In the genomic region with DNA sequence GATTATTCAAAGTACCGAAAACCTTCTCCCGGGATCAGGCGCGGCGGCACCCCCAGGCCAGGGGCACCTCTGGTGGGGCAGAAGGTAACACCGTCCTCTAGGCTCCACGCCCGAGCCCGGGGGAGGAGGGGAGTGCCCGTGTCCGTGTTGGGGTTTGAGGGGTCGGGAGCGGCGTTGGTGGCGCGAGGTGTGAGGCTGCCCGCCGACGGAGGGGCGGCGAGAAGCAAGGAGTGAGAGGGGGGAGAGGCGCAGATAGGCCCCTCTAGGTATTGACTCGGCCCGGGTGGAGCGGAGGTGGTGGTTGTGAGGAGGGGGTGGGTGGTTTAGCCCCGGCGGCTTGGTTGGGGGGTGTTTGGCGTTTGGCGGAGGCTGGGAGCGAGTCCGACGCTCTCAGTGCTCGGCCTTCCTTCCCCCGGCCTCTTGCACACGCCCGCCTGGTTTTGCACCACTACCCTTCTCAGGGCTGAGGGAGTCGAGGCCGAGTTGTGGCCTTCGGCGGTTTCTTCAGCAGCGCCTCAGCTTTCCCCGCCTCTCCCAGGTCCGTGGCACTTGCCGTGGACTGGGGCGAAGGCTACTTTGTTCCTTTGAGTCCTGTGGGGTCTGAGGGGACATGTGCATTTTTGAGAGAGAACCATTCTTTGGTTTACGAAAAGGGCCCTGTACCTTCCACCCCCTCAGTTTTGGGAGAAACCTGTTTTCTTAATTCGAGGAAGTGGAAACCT, we compare ENCODE assay signal across 8 cellular contexts. TPM values are rescaled to one million over a fixed set of nuclear protein-coding genes. Genes with fewer than 3 reads are reported as not detected.
DNase-seq lines count a peak whose midpoint lies in the region; ATAC-seq and TF ChIP-seq lines count a peak whose summit lies in the region.

No MANE protein-coding gene starts in this region.

- TF ChIP-seq CTCF in HL-60 (IDR thresholded peaks at IDR 0.05; ENCODE audit: insufficient read depth, low read length) (no peak), activated B cell treated with CpG ODN at 0.5 μM for 24 hours (IDR thresholded peaks at IDR 0.05) (no peak), epithelial cell of esophagus (IDR thresholded peaks at IDR 0.05; ENCODE audit: insufficient read depth, low read depth, low read length, missing control alignments) (no peak), upper lobe of left lung (IDR thresholded peaks at IDR 0.05) (peak in 3 of 6 experiments; percentile 4 to 16 (median 4))

- intact Hi-C loops in activated B cell treated with CpG ODN at 0.5 μM for 24 hours (cut with micrococcal nuclease), result loop anchor here (1.0 to 10.0 kb wide), 6 partner anchors 15 to 1867 kb away; a partner anchor contains a TSS

- TF ChIP-seq EP300 in upper lobe of left lung (IDR thresholded peaks at IDR 0.05), result no peak

- H3K27me3 Mint-ChIP-seq in activated B cell treated with CpG ODN at 0.5 μM for 24 hours, result no peaks in the 10 kb centered on the region

- peak; percentile 48 for DNase-seq in ACHN
- DNase-seq in HL-60 (ENCODE audit: low read depth in 1 of 2, low spot score in 1 of 2), result peak in 1 of 2 experiments; percentile 15
- DNase-seq in activated B cell treated with CpG ODN at 0.5 μM for 24 hours, result peak; percentile 49
- peak; percentile 48 for DNase-seq in epithelial cell of esophagus (ENCODE audit: low read depth)
- peak; percentile 37 to 92 for DNase-seq in upper lobe of left lung
- no peak for DNase-seq in HT-29 (ENCODE audit: low spot score)

- H3K9me3 Mint-ChIP-seq in activated B cell treated with CpG ODN at 0.5 μM for 24 hours, result no peaks in the 10 kb centered on the region

- H3K27me3 ChIP-seq in HL-60 (ENCODE audit: insufficient read depth, poor library complexity, severe bottlenecking), result no peaks in the 10 kb centered on the region
- no peaks in the 10 kb centered on the region for H3K27me3 ChIP-seq in mucosa of rectum (ENCODE audit: control insufficient read depth in 2 of 2, insufficient read depth in 2 of 2, low read length in 2 of 2)
- no peaks in the 10 kb centered on the region for H3K27me3 ChIP-seq in upper lobe of left lung

- H3K36me3 ChIP-seq in mucosa of rectum (ENCODE audit: control insufficient read depth in 2 of 2, insufficient read depth in 2 of 2, low read length in 2 of 2) (peaks cover 0 to 4% of the 10 kb centered on the region in 2 donors), upper lobe of left lung (no peaks in the 10 kb centered on the region)

- ATAC-seq in GM18498 (IDR thresholded peaks at IDR 0.05; ENCODE audit: unreplicated experiment), result peak; percentile 2
- ATAC-seq in activated B cell treated with CpG ODN at 0.5 μM for 24 hours (ENCODE audit: low read depth), result peak; percentile 2
- peak; percentile 2 to 27 for ATAC-seq in upper lobe of left lung (ENCODE audit: low FRiP score in 2 of 2)

- POLR2A ChIA-PET in activated B cell treated with CpG ODN at 0.5 μM for 24 hours (lab: Charles Lee), result interaction anchor here (0.6 to 1.5 kb wide), 21 partner anchors 8 to 1180 kb away, joined by 3 to 43 read pairs (median 5); a partner anchor contains a TSS

- WGBS in upper lobe of left lung, 2 donors, result 0 to 1% methylated on average over 36 to 44 of the region's 47 CpGs

- peak overlapping the region; percentile 98 to 100 for H3K9ac ChIP-seq in mucosa of rectum (ENCODE audit: low read depth in 1 of 2, low read length in 2 of 2)

- H3K36me3 Mint-ChIP-seq in activated B cell treated with CpG ODN at 0.5 μM for 24 hours (ENCODE audit: low read depth), result peaks cover 55% of the 10 kb centered on the region

- H3K27ac ChIP-seq in HL-60 (replicated peaks) (peak overlapping the region; percentile 97), mucosa of rectum (ENCODE audit: low read depth in 2 of 2, low read length in 2 of 2) (peak overlapping the region; percentile 100), upper lobe of left lung (peak overlapping the region; percentile 97 to 100 (median 98))

- peak overlapping the region; percentile 95 for H3K4me3 Mint-ChIP-seq in activated B cell treated with CpG ODN at 0.5 μM for 24 hours

- CTCF ChIA-PET in activated B cell treated with CpG ODN at 0.5 μM for 24 hours (lab: Charles Lee), result no interaction called here

- H3K4me1 ChIP-seq in mucosa of rectum (ENCODE audit: control insufficient read depth in 2 of 2, insufficient read depth in 2 of 2, low read length in 2 of 2), result peaks cover 25 to 29% of the 10 kb centered on the region in 2 donors
- H3K4me1 ChIP-seq in upper lobe of left lung, result peaks cover 23 to 50% (median 37%) of the 10 kb centered on the region in 4 donors

- H3K4me1 Mint-ChIP-seq in activated B cell treated with CpG ODN at 0.5 μM for 24 hours, result peaks cover 48% of the 10 kb centered on the region

- TF ChIP-seq POLR2A in upper lobe of left lung (IDR thresholded peaks at IDR 0.05), result peak in 1 of 4 donors; percentile 50

- peak overlapping the region; percentile 97 for H3K27ac Mint-ChIP-seq in activated B cell treated with CpG ODN at 0.5 μM for 24 hours

- peak overlapping the region; percentile 62 for H3K4me3 ChIP-seq in HL-60 (replicated peaks; ENCODE audit: insufficient read depth, low read length)
- H3K4me3 ChIP-seq in epithelial cell of esophagus (ENCODE audit: low read length), result peak overlapping the region; percentile 81
- peak overlapping the region; percentile 88 to 92 for H3K4me3 ChIP-seq in mucosa of rectum (ENCODE audit: low read length in 2 of 2)
- peak overlapping the region; percentile 51 to 79 (median 69) for H3K4me3 ChIP-seq in upper lobe of left lung

- H3K9me3 ChIP-seq in mucosa of rectum (ENCODE audit: control insufficient read depth in 2 of 2, low read length in 2 of 2) (no peaks in the 10 kb centered on the region), upper lobe of left lung (no peaks in the 10 kb centered on the region)

- in situ Hi-C loops in ACHN (cut with HindIII; ENCODE audit: low pct_ligation_motif_present, low pct_unique_long_range_greater_than_20kb, low sequenced_read_pairs), result no loop called here

RNA-seq across cellular contexts. Expression of a gene that starts 0.4 kb away (rescaled TPM):
- 130 and 142 TPM in 2 replicates for total RNA-seq in activated B cell treated with CpG ODN at 0.5 μM for 24 hours
- 100 to 1,000 TPM in 2 of 6 donors, 10 to 100 TPM in 4; 50.0 to 131 (median 55.3) TPM for total RNA-seq in upper lobe of left lung
- 28.9 and 29.3 TPM in 2 replicates for total RNA-seq in HT-29 (2014; rRNA removed; shearing (Covaris generic))
